18 cellular contexts compared by ENCODE assay signal in the genomic region with DNA sequence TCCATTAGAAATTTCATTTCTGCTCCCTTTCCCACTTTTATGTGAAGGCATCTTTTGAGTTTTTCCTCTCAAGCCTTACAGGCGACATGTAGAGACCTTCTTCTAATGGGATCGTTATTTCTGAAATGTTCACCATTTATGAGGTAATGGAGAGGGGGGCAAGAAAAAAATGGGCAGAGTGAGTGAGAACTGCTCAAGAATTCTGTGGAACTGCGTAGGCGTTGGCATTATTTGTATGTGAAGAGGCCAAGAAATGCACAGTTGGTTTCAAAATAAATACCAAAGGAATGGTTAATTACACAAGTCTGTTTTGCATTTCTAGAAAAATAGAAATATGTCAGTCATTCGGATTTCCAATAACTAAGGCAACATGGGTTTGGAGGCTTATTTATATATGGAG. TPM values are rescaled to one million over a fixed set of nuclear protein-coding genes. Genes with fewer than 3 reads are reported as not detected.
DNase-seq lines count a peak whose midpoint lies in the region; ATAC-seq and TF ChIP-seq lines count a peak whose summit lies in the region.
"Had no signal": no experiment of that assay in that cellular context is flagged by ENCODE, and none has a peak within 500 bp of the region (broad histone marks: within the 10 kb centered on the region; RNA-seq: fewer than 3 reads in every experiment).

No MANE protein-coding gene starts in this region.

- H3K36me3 Mint-ChIP-seq in T-helper 17 cell (ENCODE audit: low read depth): peaks cover 2% of the 10 kb centered on the region
- H3K36me3 Mint-ChIP-seq: CD8-positive, alpha-beta T cell had no signal

- no peak overlapping the region for H3K27ac Mint-ChIP-seq in T-helper 17 cell
- H3K27ac Mint-ChIP-seq: CD8-positive, alpha-beta T cell had no signal

- H3K9me3 ChIP-seq in T-helper 17 cell (ENCODE audit: control insufficient read depth, low read length, poor library complexity, severe bottlenecking): no peaks in the 10 kb centered on the region
- H3K9me3 ChIP-seq: BLaER1, SJCRH30 had no signal

- H3K4me1 Mint-ChIP-seq in T-helper 17 cell: peaks cover 5% of the 10 kb centered on the region

- no peaks in the 10 kb centered on the region for H3K27me3 Mint-ChIP-seq in T-helper 17 cell

- DNase-seq in AG09319 (ENCODE audit: extremely low read depth, low read depth): peak; percentile 39
- DNase-seq in LHCN-M2 (ENCODE audit: low read depth): peak; percentile 4
- DNase-seq in fibroblast of gingiva (ENCODE audit: low read depth): peak; percentile 81
- DNase-seq in stromal cell of bone marrow (ENCODE audit: low read depth): peak; percentile 50
- DNase-seq in HK-2 (ENCODE audit: unreplicated experiment): no peak
- DNase-seq in T-helper 17 cell: no peak
- no peak for DNase-seq in NCI-H446 (lab: John Stamatoyannopoulos, UW)
- DNase-seq: CD8-positive, alpha-beta T cell; DMS79; GOT3; NCI-H1436; NCI-H2029; NCI-H2171; NCI-H446 treated with DMSO at 0.1 percent for 48 hours; NCI-H748 treated with DMSO at 0.1 percent for 48 hours; PC-9; SJCRH30 had no signal

- no peak for TF ChIP-seq CTCF in AG09319 (IDR thresholded peaks at IDR 0.05; ENCODE audit: low read depth, low read length)

- ATAC-seq in T-helper 17 cell: no peak
- ATAC-seq: CD8-positive, alpha-beta T cell had no signal

- H3K4me3 Mint-ChIP-seq in T-helper 17 cell: no peak overlapping the region
- H3K4me3 Mint-ChIP-seq: CD8-positive, alpha-beta T cell had no signal

RNA-seq across cellular contexts. Expression of gene INSIG2, which starts 31.7 kb away (rescaled TPM):
- total RNA-seq in LHCN-M2 (2014; rRNA removed): 13.5 and 16.6 TPM in 2 replicates
- polyA plus RNA-seq in LHCN-M2 (2012): 11.5 TPM
- 10 to 100 TPM in 1 of 2 donors, 1 to 10 TPM in 1; 9.6 to 15.3 TPM for total RNA-seq in T-helper 17 cell

Comparison
In these comparisons a context has a peak if more than half of its experiments do, and no peak if none do; other contexts are left out.
1. DNase-seq: peak in AG09319 (single experiment), LHCN-M2 (single experiment), fibroblast of gingiva (single experiment) and stromal cell of bone marrow (single experiment); none in HK-2 (single experiment), T-helper 17 cell (0 of 3) and NCI-H446 (0 of 2).